Comparison of ENCODE assay signal across 10 cellular contexts in the genomic region with DNA sequence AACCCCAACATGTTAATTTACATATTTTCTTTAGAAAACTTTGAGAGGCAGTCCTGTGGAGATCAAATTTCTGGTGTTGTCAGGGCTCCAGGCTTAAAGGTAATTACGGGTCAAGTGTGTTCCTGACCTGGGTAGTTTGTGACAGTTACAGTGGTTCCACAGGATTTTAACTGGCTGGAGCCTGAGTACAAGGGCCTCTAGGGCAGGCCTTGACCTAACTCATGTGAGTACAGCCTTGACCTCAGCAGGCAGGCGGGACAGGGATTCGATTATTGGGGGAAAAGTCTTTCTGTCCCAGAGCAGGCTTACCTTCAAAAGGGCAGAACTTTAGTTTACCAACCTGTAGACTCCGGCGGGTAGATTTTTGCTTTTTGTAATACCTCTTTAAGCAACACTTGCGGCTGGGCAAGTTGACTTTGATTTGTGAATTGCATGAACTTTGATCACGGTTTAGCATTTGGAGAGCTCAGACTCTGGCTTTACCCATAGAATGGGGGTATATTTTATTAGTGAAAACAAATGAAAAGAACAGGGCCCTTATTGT. TPM values are rescaled to one million over a fixed set of nuclear protein-coding genes. Genes with fewer than 3 reads are reported as not detected.
DNase-seq lines count a peak whose midpoint lies in the region; ATAC-seq, FAIRE-seq and TF ChIP-seq lines count a peak whose summit lies in the region.
"Had no signal": no experiment of that assay in that cellular context is flagged by ENCODE, and none has a peak within 500 bp of the region (broad histone marks: within the 10 kb centered on the region; RNA-seq: fewer than 3 reads in every experiment).

No MANE protein-coding gene starts in this region.

- 14 to 15% methylated on average over 7 of the region's 7 CpGs for WGBS in pancreas, 2 donors

- peak; percentile 3 for ATAC-seq in GM21723 (IDR thresholded peaks at IDR 0.05; ENCODE audit: unreplicated experiment)
- peak; percentile 32 for ATAC-seq in esophagus mucosa
- ATAC-seq in pancreas: peak; percentile 69 to 86 (median 78)
- no peak for ATAC-seq in HG03039 (IDR thresholded peaks at IDR 0.05; ENCODE audit: unreplicated experiment)

- H3K27ac ChIP-seq in pancreas: peak overlapping the region in 2 of 4 donors; percentile 66 to 74

- no peaks in the 10 kb centered on the region for H3K9me3 ChIP-seq in pancreas

- no peak overlapping the region for H3K4me3 ChIP-seq in pancreas

- no peaks in the 10 kb centered on the region for H3K36me3 ChIP-seq in pancreas

- no peak for FAIRE-seq in pancreas (lab: Jason Lieb, UNC)
- FAIRE-seq: endometrium had no signal

- peaks cover 10 to 18% (median 13%) of the 10 kb centered on the region in 3 donors for H3K4me1 ChIP-seq in pancreas

- no peaks in the 10 kb centered on the region for H3K27me3 ChIP-seq in pancreas

- DNase-seq in NCI-H510A treated with DMSO at 0.1 percent for 48 hours (lab: John Stamatoyannopoulos, UW) (peak; percentile 27), pancreas (no peak), NK-92 (lab: John Stamatoyannopoulos, UW; ENCODE audit: unreplicated experiment) (no peak), NAMALWA (ENCODE audit: low spot score) (no peak), inferior parietal cortex (ENCODE audit: extremely low spot score) (no peak)
- DNase-seq: activated CD4-positive, alpha-beta T cell treated with anti-CD3 and anti-CD28 coated beads, Interleukin-2, amount 50 U/mL, for 4 hours had no signal

- intact Hi-C loops in pancreas (cut with DNase I): loop anchor here in 2 of 3 donors (10.0 kb wide), 2 partner anchors 47 to 77 kb away; no protein-coding TSS in a partner anchor

- TF ChIP-seq CTCF in pancreas (IDR thresholded peaks at IDR 0.05): no peak

RNA-seq across cellular contexts. Expression of a gene that starts 8.5 kb away (rescaled TPM):
- total RNA-seq in esophagus mucosa (14.4 TPM), pancreas (1 to 10 TPM; 4.6 to 9.0 (median 6.2) TPM)
- 1 to 10 TPM; 2.2 to 5.8 TPM for polyA plus RNA-seq in pancreas

RNA-seq across cellular contexts. Expression of a gene that starts 22.3 kb away (rescaled TPM):
- total RNA-seq in esophagus mucosa (13.0 TPM), pancreas (10 to 100 TPM; 14.7 to 25.3 (median 17.6) TPM)
- polyA plus RNA-seq in pancreas: 10 to 100 TPM; 31.0 to 54.5 TPM
